ENCODE assay signal across 36 cellular contexts in genomic region chr12:5557906-5558305, GRCh38.
"Had no signal": no experiment of that assay in that cellular context is flagged by ENCODE, and none has a peak within 500 bp of the region (broad histone marks: within the 10 kb centered on the region; RNA-seq: fewer than 3 reads in every experiment).

No MANE protein-coding gene starts in this region.

- H3K4me1 ChIP-seq: adrenal gland, body of pancreas, gastrocnemius medialis, left lung, lower lobe of right lung, pancreas, prostate gland, sigmoid colon, vagina had no signal

- H3K9me3 Mint-ChIP-seq: activated naive CD4-positive, alpha-beta T cell treated with anti-CD3 and anti-CD28 coated beads for 36 hours; activated naive CD8-positive, alpha-beta T cell treated with anti-CD3 and anti-CD28 coated beads for 36 hours; activated T-helper 1 cell treated with anti-CD3 and anti-CD28 coated beads, Interleukin-12 subunit alpha, Interleukin-12 subunit beta, Interleukin-2, Interleukin-4 antibody, amounts not matched to agents 30 ng/mL and 10 ng/mL and 1 ng/mL, durations not matched to agents 14 hours and 24 hours and 36 hours; nephron; stimulated activated effector memory CD8-positive, alpha-beta T cell treated with anti-CD3 and anti-CD28 coated beads, Interleukin-12 subunit alpha, Interleukin-12 subunit beta, amount 100 ng/mL, for 72 hours; stimulated activated naive CD8-positive, alpha-beta T cell treated with anti-CD3 and anti-CD28 coated beads, Interleukin-15, amount 100 ng/mL, for 72 hours; T-helper 1 cell treated with Interleukin-12 subunit alpha and Interleukin-12 subunit beta and Interleukin-4 antibody, amounts not matched to agents 30 μg/mL and 1 μg/mL, for 36 hours had no signal

- H3K27me3 Mint-ChIP-seq: activated naive CD8-positive, alpha-beta T cell treated with anti-CD3 and anti-CD28 coated beads for 36 hours had no signal

- ATAC-seq: activated CD4-positive, CD25-positive, alpha-beta regulatory T cell treated with anti-CD3 and anti-CD28 coated beads, Interleukin-2, amount 50 U/mL, for 24 hours; body of pancreas; gastrocnemius medialis; left lung; lower lobe of right lung; mucosa of descending colon; pancreas; stimulated activated effector memory CD8-positive, alpha-beta T cell treated with anti-CD3 and anti-CD28 coated beads, Interleukin-12 subunit alpha, Interleukin-12 subunit beta, amount 100 ng/mL, for 72 hours; stimulated activated naive CD8-positive, alpha-beta T cell treated with anti-CD3 and anti-CD28 coated beads, Interleukin-15, amount 100 ng/mL, for 72 hours had no signal

- H3K27me3 ChIP-seq: adrenal gland, body of pancreas, gastrocnemius medialis, hepatocyte, left lung, pancreas, vagina had no signal

- H3K4me1 Mint-ChIP-seq: activated naive CD8-positive, alpha-beta T cell treated with anti-CD3 and anti-CD28 coated beads for 36 hours; stimulated activated effector memory CD8-positive, alpha-beta T cell treated with anti-CD3 and anti-CD28 coated beads, Interleukin-12 subunit alpha, Interleukin-12 subunit beta, amount 100 ng/mL, for 72 hours; stimulated activated naive CD8-positive, alpha-beta T cell treated with anti-CD3 and anti-CD28 coated beads, Interleukin-15, amount 100 ng/mL, for 72 hours had no signal

- H3K36me3 Mint-ChIP-seq: activated naive CD8-positive, alpha-beta T cell treated with anti-CD3 and anti-CD28 coated beads for 36 hours; stimulated activated effector memory CD8-positive, alpha-beta T cell treated with anti-CD3 and anti-CD28 coated beads, Interleukin-12 subunit alpha, Interleukin-12 subunit beta, amount 100 ng/mL, for 72 hours had no signal

- H3K4me3 Mint-ChIP-seq: activated naive CD4-positive, alpha-beta T cell treated with anti-CD3 and anti-CD28 coated beads for 36 hours; activated naive CD8-positive, alpha-beta T cell treated with anti-CD3 and anti-CD28 coated beads for 36 hours; activated T-helper 1 cell treated with anti-CD3 and anti-CD28 coated beads, Interleukin-12 subunit alpha, Interleukin-12 subunit beta, Interleukin-2, Interleukin-4 antibody, amounts not matched to agents 30 ng/mL and 10 ng/mL and 1 ng/mL, durations not matched to agents 14 hours and 24 hours and 36 hours; nephron; stimulated activated effector memory CD8-positive, alpha-beta T cell treated with anti-CD3 and anti-CD28 coated beads, Interleukin-12 subunit alpha, Interleukin-12 subunit beta, amount 100 ng/mL, for 72 hours; stimulated activated naive CD8-positive, alpha-beta T cell treated with anti-CD3 and anti-CD28 coated beads, Interleukin-15, amount 100 ng/mL, for 72 hours; T-helper 1 cell treated with Interleukin-12 subunit alpha and Interleukin-12 subunit beta and Interleukin-4 antibody, amounts not matched to agents 30 μg/mL and 1 μg/mL, for 36 hours; type B pancreatic cell had no signal

- H3K9me3 ChIP-seq: adrenal gland, body of pancreas, gastrocnemius medialis, left lung, lower lobe of right lung, mucosa of descending colon, pancreas, prostate gland, sigmoid colon, vagina had no signal

- DNase-seq: activated CD4-positive, alpha-beta T cell treated with anti-CD3 and anti-CD28 coated beads for 48 hours; activated CD4-positive, alpha-beta T cell treated with anti-CD3 and anti-CD28 coated beads, Interleukin-2, amount 50 U/mL, for 48 hours; activated CD8-positive, alpha-beta memory T cell treated with anti-CD3 and anti-CD28 coated beads for 24 hours; activated effector memory CD4-positive, alpha-beta T cell treated with anti-CD3 and anti-CD28 coated beads, Interleukin-2, amount 50 U/mL, for 16 hours; activated naive CD4-positive, alpha-beta T cell treated with anti-CD3 and anti-CD28 coated beads for 36 hours; activated naive CD8-positive, alpha-beta T cell treated with anti-CD3 and anti-CD28 coated beads for 36 hours; adrenal gland; aorta; body of pancreas; dermis blood vessel endothelial cell; effector CD8-positive, alpha-beta T cell; gastrocnemius medialis; glutamatergic neuron; kidney glomerular epithelial cell; left lung; lower lobe of right lung; mesenchymal stem cell; mucosa of descending colon; pancreas; retina; sigmoid colon; small intestine; stimulated activated CD4-positive, alpha-beta T cell treated with anti-CD3 and anti-CD28 coated beads, Interleukin-4, amount 100 ng/mL, for 24 hours; stimulated activated naive CD8-positive, alpha-beta T cell treated with anti-CD3 and anti-CD28 coated beads, Interleukin-15, amount 100 ng/mL, for 72 hours; substantia nigra; T-helper 9 cell had no signal

- H3K27ac ChIP-seq: adrenal gland, body of pancreas, gastrocnemius medialis, hepatocyte, left lung, lower lobe of right lung, pancreas, prostate gland, sigmoid colon, vagina, VCaP had no signal

- H3K4me3 ChIP-seq: adrenal gland, body of pancreas, gastrocnemius medialis, hepatocyte, left lung, lower lobe of right lung, mucosa of descending colon, pancreas, prostate gland, sigmoid colon, vagina had no signal

- H3K36me3 ChIP-seq: adrenal gland, gastrocnemius medialis, left lung, lower lobe of right lung, pancreas, prostate gland, sigmoid colon, vagina had no signal

- H3K27ac Mint-ChIP-seq: activated naive CD4-positive, alpha-beta T cell treated with anti-CD3 and anti-CD28 coated beads for 36 hours; activated naive CD8-positive, alpha-beta T cell treated with anti-CD3 and anti-CD28 coated beads for 36 hours; activated T-helper 1 cell treated with anti-CD3 and anti-CD28 coated beads, Interleukin-12 subunit alpha, Interleukin-12 subunit beta, Interleukin-2, Interleukin-4 antibody, amounts not matched to agents 30 ng/mL and 10 ng/mL and 1 ng/mL, durations not matched to agents 14 hours and 24 hours and 36 hours; stimulated activated effector memory CD8-positive, alpha-beta T cell treated with anti-CD3 and anti-CD28 coated beads, Interleukin-12 subunit alpha, Interleukin-12 subunit beta, amount 100 ng/mL, for 72 hours; stimulated activated naive CD8-positive, alpha-beta T cell treated with anti-CD3 and anti-CD28 coated beads, Interleukin-15, amount 100 ng/mL, for 72 hours; T-helper 1 cell treated with Interleukin-12 subunit alpha and Interleukin-12 subunit beta and Interleukin-4 antibody, amounts not matched to agents 30 μg/mL and 1 μg/mL, for 36 hours; type B pancreatic cell had no signal
